ENCODE assay signal across 16 cellular contexts in the genomic region with DNA sequence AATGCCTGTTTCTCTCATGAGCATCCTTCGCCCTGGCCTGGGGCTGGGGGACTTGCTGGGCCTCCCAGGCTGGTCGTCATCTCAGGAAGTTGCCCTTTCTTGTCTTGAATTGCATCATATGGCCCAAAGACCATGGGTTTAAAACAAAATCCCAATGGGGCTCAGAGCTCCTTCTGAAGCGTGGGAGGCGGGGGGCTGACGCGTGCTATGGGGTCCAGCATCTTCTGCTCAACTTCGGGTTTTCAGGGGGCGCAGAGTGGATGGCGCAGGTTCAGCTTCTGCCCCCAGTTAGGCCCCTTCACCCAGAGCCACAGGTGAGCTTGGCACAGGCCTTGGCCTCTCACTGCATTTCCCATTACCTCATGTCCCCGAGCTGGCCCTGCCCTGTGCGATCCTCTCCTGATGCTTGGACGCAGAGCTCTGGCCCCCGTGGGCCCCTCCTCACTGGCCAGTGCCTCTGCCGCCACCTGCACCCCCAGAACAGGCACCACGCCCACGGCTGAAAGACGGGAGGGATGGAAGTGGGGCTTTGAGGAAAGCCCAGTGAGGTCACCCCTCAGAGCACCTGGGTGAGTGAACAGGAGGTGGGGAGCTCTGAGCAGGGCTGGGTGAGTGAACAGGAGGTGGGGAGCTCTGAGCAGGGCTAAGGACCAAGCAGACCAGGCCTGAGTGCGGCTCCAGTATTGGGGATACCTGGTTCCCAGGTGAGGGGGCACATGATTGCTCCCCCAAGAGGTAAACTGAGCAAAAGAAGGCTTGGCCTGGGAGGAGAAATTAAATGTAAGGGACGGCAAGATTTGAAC. TPM values are rescaled to one million over a fixed set of nuclear protein-coding genes. Genes with fewer than 3 reads are reported as not detected.
DNase-seq lines count a peak whose midpoint lies in the region; ATAC-seq, FAIRE-seq and TF ChIP-seq lines count a peak whose summit lies in the region.
"Had no signal": no experiment of that assay in that cellular context is flagged by ENCODE, and none has a peak within 500 bp of the region (broad histone marks: within the 10 kb centered on the region; RNA-seq: fewer than 3 reads in every experiment).

No MANE protein-coding gene starts in this region.

- no peak for TF ChIP-seq CTCF in K562 (IDR thresholded peaks at IDR 0.05 in 2 of 3, conservative IDR thresholded peaks at IDR 0.05 in 1 of 3; ENCODE audit: insufficient read depth in 2 of 3, low read depth in 1 of 3, low read length in 3 of 3)

- H3K9me1 ChIP-seq in K562 (ENCODE audit: control insufficient read depth, insufficient read depth, low read length), result no peaks in the 10 kb centered on the region

- H3K9ac ChIP-seq in K562 (ENCODE audit: insufficient read depth in 1 of 2, low read depth in 2 of 2, low read length in 2 of 2) (no peak overlapping the region), neuronal stem cell (ENCODE audit: low read depth, low read length, poor library complexity) (no peak overlapping the region)

- no peak; a peak in 1 of 4 replicates for TF ChIP-seq RAD21 in K562 (CRISPR knock-in tag; conservative IDR thresholded peaks at IDR 0.05 in 1 of 2, IDR thresholded peaks at IDR 0.05 in 1 of 2)

- H3K27ac ChIP-seq in K562 (ENCODE audit: extremely low read depth, low read depth, low read length) (no peak overlapping the region), neuronal stem cell (replicated peaks; ENCODE audit: low read length) (no peak overlapping the region)
- H3K27ac ChIP-seq: SJSA1 had no signal

- H4K8ac ChIP-seq in neuronal stem cell (ENCODE audit: low read depth, low read length), result no peak overlapping the region

- no peak for TF ChIP-seq POLR2A in K562 (conservative IDR thresholded peaks at IDR 0.05)

- H2BK5ac ChIP-seq in neuronal stem cell (ENCODE audit: low read length), result peak overlapping the region; percentile 6

- DNase-seq in stimulated activated naive CD8-positive, alpha-beta T cell treated with anti-CD3 and anti-CD28 coated beads, Interleukin-15, amount 100 ng/mL, for 72 hours, result no peak
- no peak for DNase-seq in stimulated activated naive CD8-positive, alpha-beta T cell treated with anti-CD3 and anti-CD28 coated beads, Interleukin-15, Interleukin-2, amounts not matched to agents 100 U/mL and 50 U/mL, for 24 hours
- DNase-seq in K562 (ENCODE audit: extremely low read depth in 1 of 4, low spot score in 3 of 4) (no peak), neuronal stem cell (ENCODE audit: low spot score) (no peak), AG20443 (ENCODE audit: low spot score) (no peak), AG08395 (ENCODE audit: low spot score) (no peak)
- DNase-seq: COR-L47, NCI-H1417 treated with DMSO at 0.1 percent for 48 hours, NCI-H2029, NCI-H2171, NCI-H446 treated with DMSO at 0.1 percent for 48 hours had no signal

- H3K4me3 ChIP-seq in K562, result no peak overlapping the region
- H3K4me3 ChIP-seq in neuronal stem cell (ENCODE audit: low read length in 2 of 2), result no peak overlapping the region
- H3K4me3 ChIP-seq: A549, SJSA1 had no signal

- H2AFZ ChIP-seq in K562 (ENCODE audit: low read depth, low read length) (no peak overlapping the region), neuronal stem cell (ENCODE audit: low read length) (no peak overlapping the region)

- H3K79me2 ChIP-seq in K562 (ENCODE audit: control insufficient read depth, insufficient read depth, low read length), result no peaks in the 10 kb centered on the region

- no peak overlapping the region for H3K23ac ChIP-seq in neuronal stem cell (ENCODE audit: low read depth, low read length, poor library complexity)

- H3K4me1 ChIP-seq in K562 (replicated peaks in 1 of 2; ENCODE audit: control insufficient read depth in 2 of 2, insufficient read depth in 2 of 2, low read length in 2 of 2) (peaks cover 0 to 9% of the 10 kb centered on the region in 2 experiments; a peak in 1 of 5 replicates), neuronal stem cell (ENCODE audit: control insufficient read depth in 2 of 2, insufficient read depth in 1 of 2, low read depth in 1 of 2, low read length in 2 of 2) (peaks cover 13 to 22% of the 10 kb centered on the region in 2 donors)
- H3K4me1 ChIP-seq: A549, SJSA1 had no signal

- no peak for FAIRE-seq in K562 (lab: Jason Lieb, UNC)
- FAIRE-seq: A549, H54, HTR-8/SVneo had no signal

- TF ChIP-seq EP300 in K562 (IDR thresholded peaks at IDR 0.05; ENCODE audit: low read length), result no peak; the same call in 1 of the 2 replicates

- H2BK15ac ChIP-seq in neuronal stem cell (ENCODE audit: low read length), result no peak overlapping the region

- H3K9me3 ChIP-seq in K562 (replicated peaks; ENCODE audit: control insufficient read depth, insufficient read depth, low read depth, low read length) (no peaks in the 10 kb centered on the region), neuronal stem cell (replicated peaks in 1 of 2; ENCODE audit: control insufficient read depth in 2 of 2, insufficient read depth in 1 of 2, low read depth in 1 of 2, low read length in 2 of 2) (peaks cover 2 to 12% of the 10 kb centered on the region in 2 donors)

- 20% methylated on average over 19 of the region's 19 CpGs for WGBS in K562 (ENCODE audit: insufficient coverage, low coverage, missing lambda C conversion rate)
- no CpG with 5 or more reads among the region's 19 CpGs for WGBS in neuronal stem cell (ENCODE audit: extremely low coverage in 2 of 2, insufficient read length in 2 of 2, insufficient replicate concordance in 1 of 2), 2 donors

- H4K91ac ChIP-seq in neuronal stem cell (ENCODE audit: low read depth, low read length, poor library complexity), result no peak overlapping the region

- H3K14ac ChIP-seq in neuronal stem cell (ENCODE audit: low read length), result no peak overlapping the region

- peak overlapping the region; percentile 48 for H2AK5ac ChIP-seq in neuronal stem cell (ENCODE audit: low read depth, low read length)

- intact Hi-C loops in K562 (cut with micrococcal nuclease), result no loop called here

- H3K4ac ChIP-seq in neuronal stem cell (ENCODE audit: low read length), result no peak overlapping the region

- CTCF ChIA-PET in K562 (lab: Yijun Ruan, JAX; ENCODE audit: low intra/inter-chr PET ratio), result no interaction called here

- H3K4me2 ChIP-seq in K562 (ENCODE audit: insufficient read depth, low read length) (no peak overlapping the region), neuronal stem cell (ENCODE audit: insufficient read depth, low read length, poor library complexity, severe bottlenecking) (no peak overlapping the region)
- H3K4me2 ChIP-seq: A549 had no signal

- H3K9me3 Mint-ChIP-seq in stimulated activated naive CD8-positive, alpha-beta T cell treated with anti-CD3 and anti-CD28 coated beads, Interleukin-15, amount 100 ng/mL, for 72 hours, result no peaks in the 10 kb centered on the region

- H3K27ac Mint-ChIP-seq in stimulated activated naive CD8-positive, alpha-beta T cell treated with anti-CD3 and anti-CD28 coated beads, Interleukin-15, amount 100 ng/mL, for 72 hours, result peak overlapping the region; percentile 88 to 97

- no peak overlapping the region for H2BK12ac ChIP-seq in neuronal stem cell (ENCODE audit: low read length)

- H3K4me3 Mint-ChIP-seq in stimulated activated naive CD8-positive, alpha-beta T cell treated with anti-CD3 and anti-CD28 coated beads, Interleukin-15, amount 100 ng/mL, for 72 hours, result peak overlapping the region; percentile 38 to 46

- no peak overlapping the region for H2BK120ac ChIP-seq in neuronal stem cell (ENCODE audit: low read depth, low read length)

- H3K36me3 ChIP-seq in K562 (ENCODE audit: control insufficient read depth, insufficient read depth, low read length), result no peaks in the 10 kb centered on the region
- H3K36me3 ChIP-seq in neuronal stem cell (replicated peaks in 1 of 2; ENCODE audit: control insufficient read depth in 2 of 2, insufficient read depth in 2 of 2, low read length in 2 of 2), result no peaks in the 10 kb centered on the region
- H3K36me3 ChIP-seq: SJSA1 had no signal

- peaks cover 93% of the 10 kb centered on the region for H3K27me3 Mint-ChIP-seq in stimulated activated naive CD8-positive, alpha-beta T cell treated with anti-CD3 and anti-CD28 coated beads, Interleukin-15, amount 100 ng/mL, for 72 hours

- no peaks in the 10 kb centered on the region for H3K79me1 ChIP-seq in neuronal stem cell (ENCODE audit: low read depth, low read length)

- POLR2A ChIA-PET in K562 (lab: Yijun Ruan, JAX), result interaction anchor here (0.7 to 0.8 kb wide), 2 partner anchors 17 to 291 kb away, joined by 3 read pairs; no protein-coding TSS in a partner anchor

- BruUV-seq in K562 (replicated peaks; lab: Mats Ljungman, UMichigan), result no TSS peak

- H3K27me3 ChIP-seq in K562 (ENCODE audit: control insufficient read depth in 2 of 2, insufficient read depth in 2 of 2, low read length in 2 of 2), result peaks cover 30 to 84% of the 10 kb centered on the region in 2 experiments; a peak in 4 of 5 replicates
- H3K27me3 ChIP-seq in neuronal stem cell (ENCODE audit: control insufficient read depth in 3 of 3, insufficient read depth in 3 of 3, low read depth in 1 of 3, low read length in 3 of 3), result peaks cover 0 to 14% (median 5%) of the 10 kb centered on the region in 3 experiments

- H3K18ac ChIP-seq in neuronal stem cell (ENCODE audit: low read length), result peak overlapping the region; percentile 16

- peaks cover 14% of the 10 kb centered on the region for H4K20me1 ChIP-seq in K562 (replicated peaks; ENCODE audit: control insufficient read depth, insufficient read depth, low read length)

- peaks cover 17% of the 10 kb centered on the region for H3K4me1 Mint-ChIP-seq in stimulated activated naive CD8-positive, alpha-beta T cell treated with anti-CD3 and anti-CD28 coated beads, Interleukin-15, amount 100 ng/mL, for 72 hours

- peak; percentile 64 for ATAC-seq in stimulated activated naive CD8-positive, alpha-beta T cell treated with anti-CD3 and anti-CD28 coated beads, Interleukin-15, amount 100 ng/mL, for 72 hours
- no peak for ATAC-seq in stimulated activated naive CD8-positive, alpha-beta T cell treated with anti-CD3 and anti-CD28 coated beads, Interleukin-15, Interleukin-2, amounts not matched to agents 100 U/mL and 50 U/mL, for 24 hours
- peak; percentile 49 for ATAC-seq in K562
- no peak for ATAC-seq in HG02973 (IDR thresholded peaks at IDR 0.05; ENCODE audit: unreplicated experiment)

- in situ Hi-C loops in K562 (cut with MboI), result loop anchor here (25.0 kb wide), 1 partner anchor 689 kb away; no protein-coding TSS in a partner anchor

RNA-seq across cellular contexts. Expression of gene TRIP13, which starts 56.0 kb away (rescaled TPM):
- total RNA-seq in K562 (2011; cell fraction: chromatin; rRNA removed; ENCODE audit: low replicate concordance), result 80.8 and 99.7 TPM in 2 replicates
- total RNA-seq in K562 (2011; cell fraction: nucleolus; rRNA removed), result 42.2 and 50.7 TPM in 2 replicates
- 38.0 and 41.1 TPM in 2 replicates for total RNA-seq in K562 (2011; cell fraction: nucleoplasm; rRNA removed)
- total RNA-seq in K562 (2014; rRNA removed) (48.2 and 68.7 TPM in 2 replicates), K562 (2014; rRNA removed; fragmentation: Illumina TruSeq; extraction: Trizol) (55.2 and 56.8 TPM in 2 replicates), K562 (2015; rRNA removed; fragmentation: Illumina TruSeq; extraction: Trizol) (45.1 and 50.8 TPM in 2 replicates), K562 (2021) (50.0 and 53.2 TPM in 2 replicates)
- polyA plus RNA-seq in K562 (2011; rRNA removed) (93.2 and 116 TPM in 2 replicates), K562 (2014; fragmentation: Illumina TruSeq; extraction: Trizol) (62.6 and 73.0 TPM in 2 replicates), K562 (2014; fragmentation: Nextera tagmentation; extraction: Ambion mirVana) (10 to 100 TPM; 24.1 to 28.9 TPM), K562 (2014; rRNA removed) (65.2 and 73.4 TPM in 2 replicates)
- polyA plus RNA-seq in K562 (2011; cell fraction: cytosol; rRNA removed), result 35.6 and 39.2 TPM in 2 replicates
- polyA plus RNA-seq in K562 (2011; cell fraction: nucleus; rRNA removed), result 107 and 115 TPM in 2 replicates
- polyA plus RNA-seq in K562 (2012), result 39.7 and 46.2 TPM in 2 replicates
- 74.7 and 79.6 TPM in 2 replicates for polyA minus RNA-seq in K562 (2011; rRNA and poly(A)+ RNA removed)
- 37.0 and 47.0 TPM in 2 replicates for polyA minus RNA-seq in K562 (2011; cell fraction: cytosol; rRNA and poly(A)+ RNA removed)
- 20.7 and 35.1 TPM in 2 replicates for polyA minus RNA-seq in K562 (2011; cell fraction: nucleus; rRNA and poly(A)+ RNA removed)
- polyA plus RNA-seq in neuronal stem cell (2013, experiment 1 of 2), result 24.6 TPM
- 25.7 TPM for polyA plus RNA-seq in neuronal stem cell (2013, experiment 2 of 2)

RNA-seq across cellular contexts. Expression of gene BRD9, which starts 56.1 kb away (rescaled TPM):
- total RNA-seq in K562 (2011; cell fraction: chromatin; rRNA removed; ENCODE audit: low replicate concordance), result 217 and 274 TPM in 2 replicates
- 94.6 and 102 TPM in 2 replicates for total RNA-seq in K562 (2011; cell fraction: nucleolus; rRNA removed)
- total RNA-seq in K562 (2011; cell fraction: nucleoplasm; rRNA removed), result 114 and 119 TPM in 2 replicates
- total RNA-seq in K562 (2014; rRNA removed) (52.8 and 58.5 TPM in 2 replicates), K562 (2014; rRNA removed; fragmentation: Illumina TruSeq; extraction: Trizol) (37.9 and 39.5 TPM in 2 replicates), K562 (2015; rRNA removed; fragmentation: Illumina TruSeq; extraction: Trizol) (43.1 and 44.9 TPM in 2 replicates), K562 (2021) (62.3 and 68.7 TPM in 2 replicates)
- polyA plus RNA-seq in K562 (2011; rRNA removed) (17.3 and 18.0 TPM in 2 replicates), K562 (2014; fragmentation: Illumina TruSeq; extraction: Trizol) (49.7 and 54.7 TPM in 2 replicates), K562 (2014; fragmentation: Nextera tagmentation; extraction: Ambion mirVana) (1 to 10 TPM; 2.4 to 3.7 TPM), K562 (2014; rRNA removed) (51.8 and 56.4 TPM in 2 replicates)
- polyA plus RNA-seq in K562 (2011; cell fraction: cytosol; rRNA removed), result 14.1 and 18.3 TPM in 2 replicates
- polyA plus RNA-seq in K562 (2011; cell fraction: nucleus; rRNA removed), result 96.2 and 143 TPM in 2 replicates
- 36.5 and 41.6 TPM in 2 replicates for polyA plus RNA-seq in K562 (2012)
- 23.4 and 26.6 TPM in 2 replicates for polyA minus RNA-seq in K562 (2011; rRNA and poly(A)+ RNA removed)
- 16.0 and 18.9 TPM in 2 replicates for polyA minus RNA-seq in K562 (2011; cell fraction: cytosol; rRNA and poly(A)+ RNA removed)
- 54.1 and 62.2 TPM in 2 replicates for polyA minus RNA-seq in K562 (2011; cell fraction: nucleus; rRNA and poly(A)+ RNA removed)
- polyA plus RNA-seq in neuronal stem cell (2013, experiment 1 of 2), result 31.5 TPM
- 31.0 TPM for polyA plus RNA-seq in neuronal stem cell (2013, experiment 2 of 2)

RNA-seq across cellular contexts. Expression of gene NKD2, which starts 59.9 kb away (rescaled TPM):
- total RNA-seq in K562 (2011; cell fraction: chromatin; rRNA removed; ENCODE audit: low replicate concordance), result 0.55 and 2.0 TPM in 2 replicates
- 0.67 and 1.7 TPM in 2 replicates for total RNA-seq in K562 (2011; cell fraction: nucleolus; rRNA removed)
- 0.37 TPM in 1 of 2 replicates, not detected in the other for total RNA-seq in K562 (2011; cell fraction: nucleoplasm; rRNA removed)
- total RNA-seq in K562 (2014; rRNA removed) (0.12 and 0.64 TPM in 2 replicates), K562 (2014; rRNA removed; fragmentation: Illumina TruSeq; extraction: Trizol) (not detected in 2 replicates), K562 (2015; rRNA removed; fragmentation: Illumina TruSeq; extraction: Trizol) (not detected in 2 replicates), K562 (2021) (0.35 and 0.38 TPM in 2 replicates)
- polyA plus RNA-seq in K562 (2011; rRNA removed) (0.20 and 0.65 TPM in 2 replicates), K562 (2014; fragmentation: Illumina TruSeq; extraction: Trizol) (not detected in 2 replicates), K562 (2014; fragmentation: Nextera tagmentation; extraction: Ambion mirVana) (not detected), K562 (2014; rRNA removed) (0.09 TPM in 1 of 2 replicates, not detected in the other)
- 0.29 TPM in 1 of 2 replicates, not detected in the other for polyA plus RNA-seq in K562 (2011; cell fraction: cytosol; rRNA removed)
- polyA plus RNA-seq in K562 (2011; cell fraction: nucleus; rRNA removed), result 3.0 and 5.0 TPM in 2 replicates
- polyA plus RNA-seq in K562 (2012), result 0.16 and 0.98 TPM in 2 replicates
- polyA minus RNA-seq in K562 (2011; rRNA and poly(A)+ RNA removed), result not detected in 2 replicates
- 1.3 TPM in 1 of 2 replicates, not detected in the other for polyA minus RNA-seq in K562 (2011; cell fraction: cytosol; rRNA and poly(A)+ RNA removed)
- 1.00 and 1.3 TPM in 2 replicates for polyA minus RNA-seq in K562 (2011; cell fraction: nucleus; rRNA and poly(A)+ RNA removed)
- polyA plus RNA-seq in neuronal stem cell (2013, experiment 1 of 2), result 11.1 TPM
- 11.1 TPM for polyA plus RNA-seq in neuronal stem cell (2013, experiment 2 of 2)

Comparison
In these comparisons a context has a peak if more than half of its experiments do, and no peak if none do; other contexts are left out.
1. ATAC-seq: peak in stimulated activated naive CD8-positive, alpha-beta T cell treated with anti-CD3 and anti-CD28 coated beads, Interleukin-15, amount 100 ng/mL, for 72 hours (single experiment) and K562 (single experiment); none in stimulated activated naive CD8-positive, alpha-beta T cell treated with anti-CD3 and anti-CD28 coated beads, Interleukin-15, Interleukin-2, amounts not matched to agents 100 U/mL and 50 U/mL, for 24 hours (single experiment) and HG02973 (single experiment).